Comparison of ENCODE assay signal across 8 cellular contexts in genomic region chr16:48054881-48055601, GRCh38.
A peak's percentile ranks its signal among the peaks of the same experiment; 100 is the strongest.
DNase-seq lines count a peak whose midpoint lies in the region; ATAC-seq and TF ChIP-seq lines count a peak whose summit lies in the region.

No MANE protein-coding gene starts in this region.

- H3K4me1 ChIP-seq in RWPE2 (ENCODE audit: insufficient read depth, poor library complexity, severe bottlenecking), result no peaks in the 10 kb centered on the region

- DNase-seq in COLO668 (lab: John Stamatoyannopoulos, UW; ENCODE audit: unreplicated experiment) (peak; percentile 30), GM19238 (ENCODE audit: insufficient read length, low spot score) (peak; percentile 44), RWPE2 (ENCODE audit: low spot score) (no peak), coronary artery (ENCODE audit: low spot score) (no peak), left kidney (ENCODE audit: low read depth, low spot score) (peak; percentile 77)
- peak; percentile 17 for DNase-seq in Jurkat, Clone E6-1 (ENCODE audit: low read depth, low spot score)
- DNase-seq in stimulated activated CD8-positive, alpha-beta memory T cell treated with anti-CD3 and anti-CD28 coated beads, Interleukin-4, amount 100 ng/mL, for 48 hours, result peak; percentile 46

- ATAC-seq in RWPE2 (ENCODE audit: low read depth), result peak; percentile 86
- no peak for ATAC-seq in HG03045 (IDR thresholded peaks at IDR 0.05; ENCODE audit: unreplicated experiment)

- no peaks in the 10 kb centered on the region for H3K27me3 ChIP-seq in RWPE2 (ENCODE audit: insufficient read depth, poor library complexity, severe bottlenecking)

- H3K4me3 ChIP-seq in Jurkat, Clone E6-1 (ENCODE audit: low read length), result no peak overlapping the region
- H3K4me3 ChIP-seq in RWPE2 (ENCODE audit: severe bottlenecking) (no peak overlapping the region), coronary artery (peak overlapping the region; percentile 55)

- H3K9me3 ChIP-seq in RWPE2 (ENCODE audit: severe bottlenecking), result no peaks in the 10 kb centered on the region

- TF ChIP-seq CTCF in RWPE2 (IDR thresholded peaks at IDR 0.05; ENCODE audit: poor library complexity, severe bottlenecking) (peak; percentile 94), coronary artery (IDR thresholded peaks at IDR 0.05) (peak; percentile 77)

- H3K27ac ChIP-seq in RWPE2 (ENCODE audit: poor library complexity, severe bottlenecking) (no peak overlapping the region), coronary artery (no peak overlapping the region)

- H3K36me3 ChIP-seq in RWPE2 (ENCODE audit: low read depth), result no peaks in the 10 kb centered on the region

Comparison
In these comparisons a context has a peak if more than half of its experiments do, and no peak if none do; other contexts are left out.
1. DNase-seq: peak in COLO668 (single experiment), GM19238 (single experiment), Jurkat, Clone E6-1 (single experiment), left kidney (single experiment) and stimulated activated CD8-positive, alpha-beta memory T cell treated with anti-CD3 and anti-CD28 coated beads, Interleukin-4, amount 100 ng/mL, for 48 hours (single experiment); none in RWPE2 (single experiment) and coronary artery (single experiment).